ENCODE assay signal across 8 cellular contexts in genomic region chr19:33373701-33374405, GRCh38. TPM values are rescaled to one million over a fixed set of nuclear protein-coding genes. Genes with fewer than 3 reads are reported as not detected.
DNase-seq lines count a peak whose midpoint lies in the region; ATAC-seq lines count a peak whose summit lies in the region.

CEBPG (plus strand) TSS chr19:33373709; CDS start chr19:33379240, 5,531 bp downstream.

- peak within 1 kb of the TSS; percentile 84 to 96 (median 92) for H3K27ac Mint-ChIP-seq in immature natural killer cell

- peak; percentile 42 for ATAC-seq in GM21576 (IDR thresholded peaks at IDR 0.05; ENCODE audit: unreplicated experiment)

- peaks cover 0 to 11% (median 4%) of the 10 kb centered on the region in 3 donors for H3K27me3 Mint-ChIP-seq in immature natural killer cell (ENCODE audit: low read depth in 3 of 3)

- peaks cover 48 to 59% of the 10 kb centered on the region in 2 donors for H3K4me1 Mint-ChIP-seq in immature natural killer cell

- DNase-seq in NCI-H1417 (lab: John Stamatoyannopoulos, UW) (peak in 2 of 3 experiments; percentile 71 to 75), NCI-H1417 treated with DMSO at 0.1 percent for 48 hours (lab: John Stamatoyannopoulos, UW) (no peak), HuH-7.5 (ENCODE audit: low spot score) (peak; percentile 79), T-helper 1 cell (peak; percentile 33 to 72 (median 52)), T47D (ENCODE audit: low read depth in 1 of 2, low spot score in 1 of 2) (peak; percentile 62), immature natural killer cell (peak in 1 of 3 donors; percentile 66)
- DNase-seq in stimulated activated CD4-positive, alpha-beta T cell treated with anti-CD3 and anti-CD28 coated beads, Interleukin-1b, Interleukin-23, amount 100 ng/mL, for 24 hours (ENCODE audit: low read depth in 4 of 4, low spot score in 1 of 4): peak in 3 of 4 experiments; percentile 24 to 38 (median 35)

- in situ Hi-C loops in T47D (cut with HindIII; ENCODE audit: low pct_unique_long_range_greater_than_20kb, low sequenced_read_pairs): no loop called here

- H3K4me3 Mint-ChIP-seq in immature natural killer cell: peak within 1 kb of the TSS; percentile 85 to 94 (median 91)

- no peaks in the 10 kb centered on the region for H3K9me3 Mint-ChIP-seq in immature natural killer cell

- no peaks in the 10 kb centered on the region for H3K36me3 Mint-ChIP-seq in immature natural killer cell

RNA-seq across cellular contexts. Expression of gene CEBPG, which starts in this region (rescaled TPM):
- polyA plus RNA-seq in immature natural killer cell: 10 to 100 TPM in 2 of 3 donors, 1 to 10 TPM in 1; 7.4 to 14.8 (median 12.3) TPM
